1 cellular context compared by ENCODE assay signal in genomic region chr11:65117206-65118096, GRCh38.
TF ChIP-seq lines count a peak whose summit lies in the region.

Gene ZNHIT2, minus strand, starts transcription at chr11:65117701. Its CDS starts 48 bp downstream, at chr11:65117653.

TF ChIP-seq in HepG2, 621 proteins besides CTCF, POLR2A, EP300 and RAD21 (continued from another document and continues in another):
- TF ChIP-seq CENPBD1 (CRISPR knock-in tag; IDR thresholded peaks at IDR 0.05; ENCODE audit: borderline replicate concordance, low read depth) = 0 out of 2 replicates have a peak, but pooled peaks have one; percentile 46
- TF ChIP-seq DMAP1 (CRISPR knock-in tag; IDR thresholded peaks at IDR 0.05) = peak; percentile 61; the same call in 1 of the 2 replicates
- TF ChIP-seq KAT7 (CRISPR knock-in tag; IDR thresholded peaks at IDR 0.05; ENCODE audit: borderline replicate concordance) = no peak
- TF ChIP-seq, protein P1, sequence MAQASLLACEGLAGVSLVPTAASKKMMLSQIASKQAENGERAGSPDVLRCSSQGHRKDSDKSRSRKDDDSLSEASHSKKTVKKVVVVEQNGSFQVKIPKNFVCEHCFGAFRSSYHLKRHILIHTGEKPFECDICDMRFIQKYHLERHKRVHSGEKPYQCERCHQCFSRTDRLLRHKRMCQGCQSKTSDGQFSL (CRISPR knock-in tag; IDR thresholded peaks at IDR 0.05) = no peak
- TF ChIP-seq ZBTB44 (CRISPR knock-in tag; IDR thresholded peaks at IDR 0.05) = no peak
- peak; percentile 37; the same call in 1 of the 2 replicates for TF ChIP-seq ETV5 (CRISPR knock-in tag; IDR thresholded peaks at IDR 0.05; ENCODE audit: borderline replicate concordance)
- TF ChIP-seq ZSCAN30 (CRISPR knock-in tag; IDR thresholded peaks at IDR 0.05) = no peak
- no peak for TF ChIP-seq SCMH1 (CRISPR knock-in tag; IDR thresholded peaks at IDR 0.05; ENCODE audit: borderline replicate concordance)
- TF ChIP-seq GZF1 (CRISPR knock-in tag; IDR thresholded peaks at IDR 0.05) = no peak
- TF ChIP-seq ZNF160 (CRISPR knock-in tag; IDR thresholded peaks at IDR 0.05) = no peak
- TF ChIP-seq FOXJ3 (CRISPR knock-in tag; IDR thresholded peaks at IDR 0.05; ENCODE audit: borderline replicate concordance) = no peak
- TF ChIP-seq RCOR2 (CRISPR knock-in tag; IDR thresholded peaks at IDR 0.05) = no peak
- peak; percentile 62; the same call in 1 of the 2 replicates for TF ChIP-seq HDAC2 (CRISPR knock-in tag; IDR thresholded peaks at IDR 0.05)
- peak; percentile 76 for TF ChIP-seq SMC3 (IDR thresholded peaks at IDR 0.05; ENCODE audit: low read length)
- peak; percentile 84 for TF ChIP-seq ZNF318 (CRISPR knock-in tag; IDR thresholded peaks at IDR 0.05)
- no peak for TF ChIP-seq REXO4 (CRISPR knock-in tag; IDR thresholded peaks at IDR 0.05; ENCODE audit: borderline replicate concordance)
- 0 out of 2 replicates have a peak, but pooled peaks have one; percentile 32 for TF ChIP-seq TARDBP (CRISPR knock-in tag; IDR thresholded peaks at IDR 0.05)
- TF ChIP-seq ZNF331 (CRISPR knock-in tag; IDR thresholded peaks at IDR 0.05) = no peak; the same call in 1 of the 2 replicates
- peak; percentile 31 for TF ChIP-seq TAF15 (IDR thresholded peaks at IDR 0.05; ENCODE audit: low read depth, low read length, poor library complexity, severe bottlenecking)
- TF ChIP-seq ZFP36L2 (CRISPR knock-in tag; IDR thresholded peaks at IDR 0.05) = no peak
- TF ChIP-seq ZXDC (CRISPR knock-in tag; IDR thresholded peaks at IDR 0.05) = peak; percentile 94
- no peak; the same call in 1 of the 2 replicates for TF ChIP-seq ZNF33B (CRISPR knock-in tag; IDR thresholded peaks at IDR 0.05)
- TF ChIP-seq KMT2B (CRISPR knock-in tag; IDR thresholded peaks at IDR 0.05) = 0 out of 2 replicates have a peak, but pooled peaks have one; percentile 54
- peak; percentile 47 for TF ChIP-seq NCOA2 (CRISPR knock-in tag; IDR thresholded peaks at IDR 0.05)
- no peak; the same call in none of the 2 replicates for TF ChIP-seq ZBTB38 (CRISPR knock-in tag; IDR thresholded peaks at IDR 0.05)
- no peak for TF ChIP-seq JARID2 (CRISPR knock-in tag; IDR thresholded peaks at IDR 0.05; ENCODE audit: insufficient replicate concordance)
- TF ChIP-seq, protein P2, sequence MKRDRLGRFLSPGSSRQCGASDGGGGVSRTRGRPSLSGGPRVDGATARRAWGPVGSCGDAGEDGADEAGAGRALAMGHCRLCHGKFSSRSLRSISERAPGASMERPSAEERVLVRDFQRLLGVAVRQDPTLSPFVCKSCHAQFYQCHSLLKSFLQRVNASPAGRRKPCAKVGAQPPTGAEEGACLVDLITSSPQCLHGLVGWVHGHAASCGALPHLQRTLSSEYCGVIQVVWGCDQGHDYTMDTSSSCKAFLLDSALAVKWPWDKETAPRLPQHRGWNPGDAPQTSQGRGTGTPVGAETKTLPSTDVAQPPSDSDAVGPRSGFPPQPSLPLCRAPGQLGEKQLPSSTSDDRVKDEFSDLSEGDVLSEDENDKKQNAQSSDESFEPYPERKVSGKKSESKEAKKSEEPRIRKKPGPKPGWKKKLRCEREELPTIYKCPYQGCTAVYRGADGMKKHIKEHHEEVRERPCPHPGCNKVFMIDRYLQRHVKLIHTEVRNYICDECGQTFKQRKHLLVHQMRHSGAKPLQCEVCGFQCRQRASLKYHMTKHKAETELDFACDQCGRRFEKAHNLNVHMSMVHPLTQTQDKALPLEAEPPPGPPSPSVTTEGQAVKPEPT (CRISPR knock-in tag; IDR thresholded peaks at IDR 0.05; ENCODE audit: low read depth) = no peak
- TF ChIP-seq ZNF274 (CRISPR knock-in tag; IDR thresholded peaks at IDR 0.05) = no peak
- TF ChIP-seq YY1 (IDR thresholded peaks at IDR 0.05; ENCODE audit: insufficient read depth, insufficient replicate concordance, low read depth, low read length) = peak; percentile 65
- TF ChIP-seq CHCHD3 (CRISPR knock-in tag; IDR thresholded peaks at IDR 0.05) = no peak; the same call in 1 of the 2 replicates
- 0 out of 2 replicates have a peak, but pooled peaks have one; percentile 81 for TF ChIP-seq ZNF138 (CRISPR knock-in tag; IDR thresholded peaks at IDR 0.05; ENCODE audit: low read depth)
- no peak for TF ChIP-seq ZNF550 (CRISPR knock-in tag; IDR thresholded peaks at IDR 0.05; ENCODE audit: borderline replicate concordance)
- TF ChIP-seq ZNF337 (CRISPR knock-in tag; IDR thresholded peaks at IDR 0.05; ENCODE audit: borderline replicate concordance, low read depth) = no peak
- TF ChIP-seq ZNF816 (CRISPR knock-in tag; IDR thresholded peaks at IDR 0.05; ENCODE audit: borderline replicate concordance) = peak; percentile 80; the same call in 1 of the 2 replicates
- TF ChIP-seq NCOA1 (CRISPR knock-in tag; IDR thresholded peaks at IDR 0.05) = no peak
- no peak for TF ChIP-seq TCF7 (IDR thresholded peaks at IDR 0.05; ENCODE audit: low read depth)
- TF ChIP-seq ZNF737 (CRISPR knock-in tag; IDR thresholded peaks at IDR 0.05; ENCODE audit: borderline replicate concordance) = peak; percentile 47; the same call in 1 of the 2 replicates
- TF ChIP-seq U2AF2 (IDR thresholded peaks at IDR 0.05; ENCODE audit: low read depth, low read length) = no peak
- TF ChIP-seq, protein P3, sequence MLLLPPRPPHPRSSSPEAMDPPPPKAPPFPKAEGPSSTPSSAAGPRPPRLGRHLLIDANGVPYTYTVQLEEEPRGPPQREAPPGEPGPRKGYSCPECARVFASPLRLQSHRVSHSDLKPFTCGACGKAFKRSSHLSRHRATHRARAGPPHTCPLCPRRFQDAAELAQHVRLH (CRISPR knock-in tag; IDR thresholded peaks at IDR 0.05; ENCODE audit: borderline replicate concordance, low read depth) = peak; percentile 59; the same call in 1 of the 2 replicates
- TF ChIP-seq CEBPG (CRISPR knock-in tag; IDR thresholded peaks at IDR 0.05) = peak; percentile 98
- peak; percentile 92 for TF ChIP-seq GATAD1 (CRISPR knock-in tag; IDR thresholded peaks at IDR 0.05)
- TF ChIP-seq ZNF34 (CRISPR knock-in tag; IDR thresholded peaks at IDR 0.05; ENCODE audit: borderline replicate concordance) = no peak
- TF ChIP-seq NFKBIZ (CRISPR knock-in tag; IDR thresholded peaks at IDR 0.05) = peak; percentile 67; the same call in 1 of the 2 replicates
- TF ChIP-seq RNF219 (CRISPR knock-in tag; IDR thresholded peaks at IDR 0.05) = no peak; the same call in 1 of the 2 replicates
- no peak for TF ChIP-seq ZNF235 (CRISPR knock-in tag; IDR thresholded peaks at IDR 0.05; ENCODE audit: borderline replicate concordance)
- no peak; the same call in 1 of the 2 replicates for TF ChIP-seq SIN3B (IDR thresholded peaks at IDR 0.05; ENCODE audit: low read length)
- peak; percentile 76; the same call in 1 of the 2 replicates for TF ChIP-seq EEA1 (CRISPR knock-in tag; IDR thresholded peaks at IDR 0.05; ENCODE audit: borderline replicate concordance)
- TF ChIP-seq RXRB (CRISPR knock-in tag; IDR thresholded peaks at IDR 0.05; ENCODE audit: borderline replicate concordance) = peak; percentile 73
- peak; percentile 81; the same call in 1 of the 2 replicates for TF ChIP-seq ZNF790 (CRISPR knock-in tag; IDR thresholded peaks at IDR 0.05; ENCODE audit: borderline replicate concordance)
- TF ChIP-seq ZSCAN25 (CRISPR knock-in tag; IDR thresholded peaks at IDR 0.05) = no peak
- peak; percentile 61 for TF ChIP-seq FOSL2 (CRISPR knock-in tag; IDR thresholded peaks at IDR 0.05)
